ENCODE assay signal across 24 cellular contexts in genomic region chr18:68574311-68574710, GRCh38.
DNase-seq lines count a peak whose midpoint lies in the region; FAIRE-seq and TF ChIP-seq lines count a peak whose summit lies in the region.
"Had no signal": no experiment of that assay in that cellular context is flagged by ENCODE, and none has a peak within 500 bp of the region (broad histone marks: within the 10 kb centered on the region; RNA-seq: fewer than 3 reads in every experiment).

No MANE protein-coding gene starts in this region.

- H3K4me1 ChIP-seq in PC-9 (replicated peaks; ENCODE audit: insufficient read depth): no peaks in the 10 kb centered on the region
- H3K4me1 ChIP-seq in neuronal stem cell (ENCODE audit: control insufficient read depth in 2 of 2, insufficient read depth in 1 of 2, low read depth in 1 of 2, low read length in 2 of 2): no peaks in the 10 kb centered on the region
- H3K4me1 ChIP-seq: A549; BLaER1 treated with 17β-estradiol and CSF1 and Interleukin-3, amounts not matched to agents 10 nM and 100 nM; Caco-2 had no signal

- no peaks in the 10 kb centered on the region for H3K79me1 ChIP-seq in neuronal stem cell (ENCODE audit: low read depth, low read length)

- no peak overlapping the region for H2BK120ac ChIP-seq in neuronal stem cell (ENCODE audit: low read depth, low read length)

- H3K9me3 ChIP-seq in PC-9 (ENCODE audit: insufficient read depth, low read depth) (no peaks in the 10 kb centered on the region), neuronal stem cell (replicated peaks in 1 of 2; ENCODE audit: control insufficient read depth in 2 of 2, insufficient read depth in 1 of 2, low read depth in 1 of 2, low read length in 2 of 2) (no peaks in the 10 kb centered on the region)
- H3K9me3 ChIP-seq: A549, Caco-2 had no signal

- H3K4me3 ChIP-seq in PC-9 (no peak overlapping the region), neuronal stem cell (ENCODE audit: low read length in 2 of 2) (no peak overlapping the region)
- H3K4me3 ChIP-seq: A549; BLaER1 treated with 17β-estradiol and CSF1 and Interleukin-3, amounts not matched to agents 10 nM and 100 nM; GM12878 had no signal

- H2AFZ ChIP-seq in PC-9 (peak overlapping the region; percentile 8; the same call in 1 of the 2 replicates), neuronal stem cell (ENCODE audit: low read length) (peak overlapping the region; percentile 24)

- POLR2A ChIA-PET in PC-9 (lab: Charles Lee; ENCODE audit: unreplicated experiment) (no interaction called here), HEK293T (lab: Yijun Ruan, JAX) (no interaction called here)

- H3F3A ChIP-seq in PC-9 (ENCODE audit: insufficient read depth, low read depth): no peaks in the 10 kb centered on the region

- TF ChIP-seq CTCF in D721Med (IDR thresholded peaks at IDR 0.05; ENCODE audit: insufficient read depth, missing control alignments) (no peak), PC-9 (conservative IDR thresholded peaks at IDR 0.05) (no peak)

- intact Hi-C loops in PC-9 (cut with micrococcal nuclease; ENCODE audit: unreplicated experiment): no loop called here

- H3K27ac ChIP-seq in PC-9: no peak overlapping the region
- H3K27ac ChIP-seq in neuronal stem cell (replicated peaks; ENCODE audit: low read length): no peak overlapping the region
- H3K27ac ChIP-seq: 22Rv1; A549; BLaER1 treated with 17β-estradiol and CSF1 and Interleukin-3, amounts not matched to agents 10 nM and 100 nM; C4-2B had no signal

- H3K4me2 ChIP-seq in PC-9: no peak overlapping the region
- H3K4me2 ChIP-seq in neuronal stem cell (ENCODE audit: insufficient read depth, low read length, poor library complexity, severe bottlenecking): no peak overlapping the region
- H3K4me2 ChIP-seq: A549; BLaER1 treated with 17β-estradiol and CSF1 and Interleukin-3, amounts not matched to agents 10 nM and 100 nM had no signal

- no peak overlapping the region for H3K4ac ChIP-seq in neuronal stem cell (ENCODE audit: low read length)

- H3K18ac ChIP-seq in neuronal stem cell (ENCODE audit: low read length): no peak overlapping the region

- BruUV-seq in PC-9 (replicated peaks; lab: Mats Ljungman, UMichigan): no TSS peak

- no peaks in the 10 kb centered on the region for H3K9me2 ChIP-seq in PC-9 (ENCODE audit: insufficient read depth)

- no peak overlapping the region for H3K23ac ChIP-seq in neuronal stem cell (ENCODE audit: low read depth, low read length, poor library complexity)

- no CpG with 5 or more reads among the region's 5 CpGs for WGBS in neuronal stem cell (ENCODE audit: extremely low coverage in 2 of 2, insufficient read length in 2 of 2, insufficient replicate concordance in 1 of 2), 2 donors

- FAIRE-seq in D721Med (lab: Jason Lieb, UNC): peak; percentile 98
- FAIRE-seq: A549, GM12878, GM12892, GM18507 had no signal

- CTCF ChIA-PET in PC-9 (lab: Charles Lee) (no interaction called here), HEK293T (lab: Yijun Ruan, JAX) (no interaction called here)

- H3K79me2 ChIP-seq in PC-9 (ENCODE audit: low read depth): no peaks in the 10 kb centered on the region

- no peak overlapping the region for H4K8ac ChIP-seq in neuronal stem cell (ENCODE audit: low read depth, low read length)

- no peak overlapping the region for H3K9ac ChIP-seq in neuronal stem cell (ENCODE audit: low read depth, low read length, poor library complexity)
- H3K9ac ChIP-seq: BLaER1 treated with 17β-estradiol and CSF1 and Interleukin-3, amounts not matched to agents 10 nM and 100 nM had no signal

- H3K36me3 ChIP-seq in PC-9 (ENCODE audit: low read depth) (no peaks in the 10 kb centered on the region), neuronal stem cell (replicated peaks in 1 of 2; ENCODE audit: control insufficient read depth in 2 of 2, insufficient read depth in 2 of 2, low read length in 2 of 2) (no peaks in the 10 kb centered on the region)
- H3K36me3 ChIP-seq: BLaER1 treated with 17β-estradiol and CSF1 and Interleukin-3, amounts not matched to agents 10 nM and 100 nM had no signal

- H4K91ac ChIP-seq in neuronal stem cell (ENCODE audit: low read depth, low read length, poor library complexity): no peak overlapping the region

- no peak overlapping the region for H2BK5ac ChIP-seq in neuronal stem cell (ENCODE audit: low read length)

- H2BK15ac ChIP-seq in neuronal stem cell (ENCODE audit: low read length): no peak overlapping the region

- H3K14ac ChIP-seq in neuronal stem cell (ENCODE audit: low read length): no peak overlapping the region

- no peak overlapping the region for H2BK12ac ChIP-seq in neuronal stem cell (ENCODE audit: low read length)

- no peaks in the 10 kb centered on the region; the same call in 1 of the 2 replicates for H4K20me1 ChIP-seq in PC-9 (ENCODE audit: insufficient read depth)
- H4K20me1 ChIP-seq: BLaER1 treated with 17β-estradiol and CSF1 and Interleukin-3, amounts not matched to agents 10 nM and 100 nM had no signal

- no peak overlapping the region for H2AK5ac ChIP-seq in neuronal stem cell (ENCODE audit: low read depth, low read length)

- no peaks in the 10 kb centered on the region for H3K27me3 ChIP-seq in PC-9 (ENCODE audit: insufficient read depth, low read depth)
- no peaks in the 10 kb centered on the region for H3K27me3 ChIP-seq in neuronal stem cell (ENCODE audit: control insufficient read depth in 3 of 3, insufficient read depth in 3 of 3, low read depth in 1 of 3, low read length in 3 of 3)
- H3K27me3 ChIP-seq: BLaER1 treated with 17β-estradiol and CSF1 and Interleukin-3, amounts not matched to agents 10 nM and 100 nM had no signal

- DNase-seq in D721Med (ENCODE audit: insufficient read length, low spot score) (no peak), PC-9 (no peak), neuronal stem cell (ENCODE audit: low spot score) (no peak), NCI-H526 (lab: John Stamatoyannopoulos, UW) (no peak), HEK293T (ENCODE audit: extremely low spot score) (no peak)
- DNase-seq: AML-193; Caco-2; Calu3; CD4-positive, alpha-beta T cell; CD8-positive, alpha-beta T cell; DMS 273 treated with DMSO at 0.1 percent for 48 hours; DMS153; DMS53; DMS79; DND-41; EL; GDM1 had no signal

TF ChIP-seq in HEK293T, 16 proteins besides CTCF, POLR2A, EP300 and RAD21:
- TF ChIP-seq BHLHE40 (IDR thresholded peaks at IDR 0.05; ENCODE audit: borderline replicate concordance): no peak
- TF ChIP-seq SUZ12 (IDR thresholded peaks at IDR 0.05): no peak
- no peak for TF ChIP-seq PKNOX1 (IDR thresholded peaks at IDR 0.05)
- TF ChIP-seq ZNF384 (IDR thresholded peaks at IDR 0.05): no peak
- no peak for TF ChIP-seq FOXK2 (IDR thresholded peaks at IDR 0.05)
- no peak for TF ChIP-seq LEF1 (IDR thresholded peaks at IDR 0.05; ENCODE audit: borderline replicate concordance)
- TF ChIP-seq FOXM1 (IDR thresholded peaks at IDR 0.05; ENCODE audit: borderline replicate concordance): no peak
- no peak for TF ChIP-seq SP1 (IDR thresholded peaks at IDR 0.05)
- TF ChIP-seq HDGF (IDR thresholded peaks at IDR 0.05; ENCODE audit: borderline replicate concordance): no peak
- TF ChIP-seq ARNT (IDR thresholded peaks at IDR 0.05): no peak
- no peak for TF ChIP-seq TARDBP (IDR thresholded peaks at IDR 0.05)
- TF ChIP-seq NFRKB (IDR thresholded peaks at IDR 0.05): no peak
- no peak for TF ChIP-seq L3MBTL2 (conservative IDR thresholded peaks at IDR 0.05)
- TF ChIP-seq ELF4 (IDR thresholded peaks at IDR 0.05): no peak
TF ChIP-seq in HEK293T: peak in this region for 0.
